In the genomic region with DNA sequence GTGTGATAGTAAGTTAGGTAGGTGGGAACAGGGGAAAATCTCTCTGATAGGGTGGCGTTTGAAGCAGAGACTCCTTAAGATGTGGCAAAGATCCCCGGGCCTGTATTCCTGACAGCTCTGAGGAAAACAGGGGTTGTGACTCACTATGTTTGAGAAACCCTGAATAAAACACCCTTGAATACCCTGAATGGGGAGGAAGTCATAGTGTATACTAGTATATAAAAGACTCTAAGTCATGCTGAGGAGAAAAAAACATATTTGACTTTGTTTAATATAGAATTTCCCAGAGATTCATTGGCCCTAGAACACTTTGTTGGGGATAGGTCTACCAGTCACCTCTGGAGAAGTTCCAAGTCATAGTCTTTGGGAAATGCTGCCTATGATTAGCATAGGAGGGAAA, we compare ENCODE assay signal across 26 cellular contexts.
DNase-seq lines count a peak whose midpoint lies in the region; ATAC-seq, FAIRE-seq and TF ChIP-seq lines count a peak whose summit lies in the region.
"Had no signal": no experiment of that assay in that cellular context is flagged by ENCODE, and none has a peak within 500 bp of the region (broad histone marks: within the 10 kb centered on the region; RNA-seq: fewer than 3 reads in every experiment).

No MANE protein-coding gene starts in this region.

- no peak overlapping the region for H4K12ac ChIP-seq in trophoblast cell (ENCODE audit: low read depth, low read length)

- no peak for TF ChIP-seq EP300 in H1 (IDR thresholded peaks at IDR 0.05; ENCODE audit: borderline replicate concordance in 1 of 2, low read depth in 2 of 2, low read length in 2 of 2)

- H3K4me3 ChIP-seq in PC-3 (ENCODE audit: low read length) = no peak overlapping the region
- H3K4me3 ChIP-seq in H1 (ENCODE audit: extremely low read depth in 1 of 4, insufficient read depth in 2 of 4, low read depth in 3 of 4, low read length in 4 of 4) = no peak overlapping the region
- H3K4me3 ChIP-seq in mesodermal cell (ENCODE audit: extremely low read depth, insufficient read depth, low read length, poor library complexity, severe bottlenecking) = no peak overlapping the region
- H3K4me3 ChIP-seq in trophoblast cell (ENCODE audit: low read depth, low read length) = no peak overlapping the region
- H3K4me3 ChIP-seq: esophagus muscularis mucosa, hepatocyte, K562, mucosa of descending colon, suprapubic skin, vagina had no signal

- H3K4ac ChIP-seq in H1 (replicated peaks; ENCODE audit: insufficient read length, low read depth, low read length) (no peak overlapping the region), trophoblast cell (ENCODE audit: low read depth, low read length) (no peak overlapping the region)

- H3K4me1 ChIP-seq in PC-3 (ENCODE audit: insufficient read depth, low read length) = peaks cover 45% of the 10 kb centered on the region
- H3K4me1 ChIP-seq in H1 (replicated peaks in 1 of 4; ENCODE audit: control insufficient read depth in 3 of 4, insufficient read depth in 4 of 4, low read length in 3 of 4) = no peaks in the 10 kb centered on the region
- H3K4me1 ChIP-seq in mesodermal cell (ENCODE audit: control insufficient read depth, insufficient read depth, low read length, poor library complexity, severe bottlenecking) = peaks cover 8% of the 10 kb centered on the region
- peaks cover 2% of the 10 kb centered on the region in 2 experiments for H3K4me1 ChIP-seq in trophoblast cell (ENCODE audit: control insufficient read depth in 1 of 2, insufficient read depth in 2 of 2, low read length in 2 of 2)

- H3K36me3 ChIP-seq in PC-3 (ENCODE audit: low read depth, low read length) = no peaks in the 10 kb centered on the region
- no peaks in the 10 kb centered on the region for H3K36me3 ChIP-seq in H1 (ENCODE audit: control insufficient read depth in 2 of 4, insufficient read depth in 4 of 4, low read length in 3 of 4)
- no peaks in the 10 kb centered on the region for H3K36me3 ChIP-seq in mesodermal cell (ENCODE audit: control insufficient read depth, insufficient read depth, low read length)
- no peaks in the 10 kb centered on the region for H3K36me3 ChIP-seq in trophoblast cell (ENCODE audit: control insufficient read depth in 1 of 2, insufficient read depth in 2 of 2, low read length in 2 of 2)
- H3K36me3 ChIP-seq: esophagus muscularis mucosa, suprapubic skin, vagina had no signal

- 93% methylated on average over 2 of the region's 2 CpGs; no CpG with 5 or more reads in 1 of the 2 experiments for WGBS in H1 (ENCODE audit: extremely low coverage in 1 of 2, insufficient coverage in 1 of 2, insufficient read length in 1 of 2, insufficient replicate concordance in 2 of 2, low coverage in 1 of 2, low lambda C conversion rate in 2 of 2, missing lambda C conversion rate in 1 of 2), 2 experiments
- WGBS in mesodermal cell (ENCODE audit: insufficient coverage in 2 of 2), 2 experiments = 86 to 100% methylated on average over 1 to 2 of the region's 2 CpGs
- WGBS in trophoblast cell (ENCODE audit: extremely low coverage, insufficient coverage, insufficient read length) = no CpG with 5 or more reads among the region's 2 CpGs

- H2BK5ac ChIP-seq in H1 (ENCODE audit: low read depth, low read length) (no peak overlapping the region), trophoblast cell (ENCODE audit: low read depth, low read length, poor library complexity) (no peak overlapping the region)

- TF ChIP-seq POLR2A in H1 (IDR thresholded peaks at IDR 0.05; ENCODE audit: control extremely low read depth in 1 of 2, low read depth in 2 of 2, low read length in 2 of 2) = no peak

- ATAC-seq in PC-3 (peak; percentile 98), HG03378 (IDR thresholded peaks at IDR 0.05; ENCODE audit: unreplicated experiment) (no peak)
- ATAC-seq: activated CD4-positive, CD25-positive, alpha-beta regulatory T cell treated with anti-CD3 and anti-CD28 coated beads, Interleukin-2, amount 50 U/mL, for 24 hours; activated CD8-positive, alpha-beta T cell treated with anti-CD3 and anti-CD28 coated beads, Interleukin-2, amount 10 ng/mL, durations not matched to agents 7 days and 5 days; K562; mucosa of descending colon had no signal

- no peak overlapping the region for H2BK12ac ChIP-seq in H1 (ENCODE audit: low read depth, low read length)
- no peak overlapping the region for H2BK12ac ChIP-seq in trophoblast cell (ENCODE audit: low read length)

- no peak overlapping the region for H2BK15ac ChIP-seq in H1 (ENCODE audit: low read length)

- H4K5ac ChIP-seq in H1 (ENCODE audit: insufficient read length, low read depth, low read length) = no peak overlapping the region

- no TSS peak for BruUV-seq in PC-3 (replicated peaks; lab: Mats Ljungman, UMichigan)

- POLR2A ChIA-PET in PC-3 (lab: Charles Lee; ENCODE audit: unreplicated experiment) = no interaction called here
- POLR2A ChIA-PET in H1 (lab: Charles Lee; ENCODE audit: partially characterized antibody) = no interaction called here

- H4K91ac ChIP-seq in H1 (replicated peaks; ENCODE audit: insufficient read length, low read length) = no peak overlapping the region
- no peak overlapping the region for H4K91ac ChIP-seq in trophoblast cell (ENCODE audit: low read depth, low read length)

- H3K18ac ChIP-seq in H1 (ENCODE audit: extremely low read depth, low read length) (no peak overlapping the region), trophoblast cell (ENCODE audit: low read length) (no peak overlapping the region)

- H3K14ac ChIP-seq in H1 (ENCODE audit: insufficient read length) (no peak overlapping the region), trophoblast cell (ENCODE audit: low read length) (no peak overlapping the region)

- FAIRE-seq in H1 (lab: Jason Lieb, UNC) = no peak
- FAIRE-seq: D721Med, K562 had no signal

- H2AFZ ChIP-seq in PC-3 (ENCODE audit: low read length) = peak overlapping the region; percentile 47
- H2AFZ ChIP-seq in H1 (ENCODE audit: low read length) = peak overlapping the region; percentile 77; the same call in 1 of the 2 replicates
- no peak overlapping the region for H2AFZ ChIP-seq in trophoblast cell (ENCODE audit: insufficient read depth, low read length, poor library complexity)
- H2AFZ ChIP-seq: hepatocyte had no signal

- H3K79me1 ChIP-seq in H1 (ENCODE audit: low read depth, low read length) (no peaks in the 10 kb centered on the region), trophoblast cell (ENCODE audit: low read length) (no peaks in the 10 kb centered on the region)

- TF ChIP-seq CTCF in PC-3 (conservative IDR thresholded peaks at IDR 0.05; ENCODE audit: low read depth, low read length) (no peak), H1 (IDR thresholded peaks at IDR 0.05; ENCODE audit: control extremely low read depth in 1 of 3, insufficient read depth in 1 of 3, low read depth in 1 of 3, low read length in 3 of 3) (no peak)

- H3K9ac ChIP-seq in PC-3 (ENCODE audit: low read length) = no peak overlapping the region
- no peak overlapping the region for H3K9ac ChIP-seq in H1 (replicated peaks in 1 of 4; ENCODE audit: extremely low read depth in 1 of 4, low read depth in 3 of 4, low read length in 3 of 4)
- H3K9ac ChIP-seq in trophoblast cell (ENCODE audit: low read length) = no peak overlapping the region

- H2BK120ac ChIP-seq in H1 (replicated peaks; ENCODE audit: low read depth, low read length) (no peak overlapping the region), trophoblast cell (ENCODE audit: insufficient read depth, low read length, poor library complexity) (no peak overlapping the region)

- TF ChIP-seq RAD21 in H1 (IDR thresholded peaks at IDR 0.05 in 1 of 2, conservative IDR thresholded peaks at IDR 0.05 in 1 of 2; ENCODE audit: low read depth in 2 of 2, low read length in 2 of 2) = no peak

- H3F3A ChIP-seq in PC-3 (ENCODE audit: low read length, unreplicated experiment) = no peaks in the 10 kb centered on the region

- no peak overlapping the region for H3K23ac ChIP-seq in H1 (ENCODE audit: insufficient read length)
- no peak overlapping the region for H3K23ac ChIP-seq in trophoblast cell (ENCODE audit: low read length)

- H4K8ac ChIP-seq in H1 (ENCODE audit: extremely low read depth, insufficient read depth, low read length) = no peak overlapping the region
- no peak overlapping the region for H4K8ac ChIP-seq in trophoblast cell (ENCODE audit: low read depth, low read length)

- no peaks in the 10 kb centered on the region for H3K79me2 ChIP-seq in PC-3 (ENCODE audit: low read length)
- no peaks in the 10 kb centered on the region for H3K79me2 ChIP-seq in H1 (ENCODE audit: control insufficient read depth in 1 of 2, insufficient read depth in 2 of 2, low read length in 2 of 2)
- H3K79me2 ChIP-seq in trophoblast cell (ENCODE audit: control insufficient read depth, insufficient read depth, low read length, poor library complexity) = no peaks in the 10 kb centered on the region
- H3K79me2 ChIP-seq: hepatocyte had no signal

- H3K23me2 ChIP-seq in H1 (ENCODE audit: low read depth, low read length) = no peaks in the 10 kb centered on the region; the same call in 1 of the 2 replicates

- no peaks in the 10 kb centered on the region for H3K9me2 ChIP-seq in PC-3 (replicated peaks; ENCODE audit: low read length)

- H3K9me3 ChIP-seq in PC-3 (ENCODE audit: low read length) = no peaks in the 10 kb centered on the region
- no peaks in the 10 kb centered on the region for H3K9me3 ChIP-seq in H1 (ENCODE audit: insufficient read depth in 2 of 2, low read depth in 1 of 2, low read length in 1 of 2)
- H3K9me3 ChIP-seq in mesodermal cell (ENCODE audit: control insufficient read depth, low read length) = no peaks in the 10 kb centered on the region
- no peaks in the 10 kb centered on the region for H3K9me3 ChIP-seq in trophoblast cell (ENCODE audit: insufficient read depth, low read depth, low read length)
- H3K9me3 ChIP-seq: esophagus muscularis mucosa, mucosa of descending colon, suprapubic skin, vagina had no signal

- H3K56ac ChIP-seq in H1 (replicated peaks; ENCODE audit: insufficient read length, low read depth, low read length) = no peak overlapping the region

- CTCF ChIA-PET in PC-3 (lab: Charles Lee) = no interaction called here
- CTCF ChIA-PET in H1 (lab: Charles Lee; ENCODE audit: partially characterized antibody) = interaction anchor here (0.7 kb wide), 1 partner anchor 590 kb away, joined by 3 read pairs; no protein-coding TSS in a partner anchor

- peak; percentile 56 for DNase-seq in ELR (ENCODE audit: low read depth)
- peak; percentile 73 for DNase-seq in PC-3
- DNase-seq in H1 (ENCODE audit: low read depth in 1 of 2, low spot score in 2 of 2) = no peak
- DNase-seq in NCI-H1092 (lab: John Stamatoyannopoulos, UW) = no peak
- no peak for DNase-seq in germinal center (ENCODE audit: low spot score)
- no peak for DNase-seq in trophoblast cell
- DNase-seq: activated CD8-positive, alpha-beta T cell treated with anti-CD3 and anti-CD28 coated beads, Interleukin-2, amount 10 ng/mL, durations not matched to agents 7 days and 5 days; activated naive CD4-positive, alpha-beta T cell treated with anti-CD3 and anti-CD28 coated beads for 36 hours; activated T-cell treated with anti-CD3 and anti-CD28 coated beads, Interleukin-2, amount 50 U/mL, for 1 hour; cerebellar nuclear complex; effector CD4-positive, alpha-beta T cell; GOT3; immature natural killer cell; mucosa of descending colon; NCI-H1694 treated with DMSO at 0.1 percent for 48 hours; NCI-H748 treated with DMSO at 0.1 percent for 48 hours; SW 1271 had no signal

- H3K27me3 ChIP-seq in PC-3 (ENCODE audit: low read length) (no peaks in the 10 kb centered on the region), H1 (replicated peaks in 1 of 4; ENCODE audit: control insufficient read depth in 3 of 4, extremely low read depth in 1 of 4, insufficient read depth in 3 of 4, low read length in 3 of 4) (no peaks in the 10 kb centered on the region), trophoblast cell (ENCODE audit: insufficient read depth, low read length) (no peaks in the 10 kb centered on the region)
- H3K27me3 ChIP-seq: esophagus muscularis mucosa, hepatocyte, suprapubic skin, vagina had no signal

- H3K4me2 ChIP-seq in PC-3 (ENCODE audit: low read length) (0 out of 2 replicates have a peak overlapping the region, but pooled peaks have one; percentile 0), H1 (ENCODE audit: insufficient read depth in 1 of 2, low read depth in 2 of 2, low read length in 2 of 2) (no peak overlapping the region), trophoblast cell (ENCODE audit: low read length) (no peak overlapping the region)
- H3K4me2 ChIP-seq: hepatocyte had no signal

- H4K20me1 ChIP-seq in PC-3 (ENCODE audit: low read length) = no peaks in the 10 kb centered on the region
- no peaks in the 10 kb centered on the region for H4K20me1 ChIP-seq in H1 (replicated peaks in 1 of 2; ENCODE audit: control insufficient read depth in 1 of 2, insufficient read depth in 2 of 2, low read length in 2 of 2)

- no peak overlapping the region for H2BK20ac ChIP-seq in H1 (ENCODE audit: low read length)

- intact Hi-C loops in PC-3 (cut with micrococcal nuclease) = loop anchor here (2.0 kb wide), 1 partner anchor 24 kb away; no protein-coding TSS in a partner anchor

- no peak overlapping the region for H2AK5ac ChIP-seq in H1 (ENCODE audit: low read depth, low read length)
- no peak overlapping the region for H2AK5ac ChIP-seq in trophoblast cell (ENCODE audit: low read length)

- peak overlapping the region; percentile 65 for H3K27ac ChIP-seq in PC-3 (ENCODE audit: low read length)
- no peak overlapping the region for H3K27ac ChIP-seq in H1 (ENCODE audit: low read depth, low read length)
- H3K27ac ChIP-seq in mesodermal cell (ENCODE audit: low read depth, low read length, severe bottlenecking) = peak overlapping the region; percentile 13
- no peak overlapping the region for H3K27ac ChIP-seq in trophoblast cell (ENCODE audit: low read depth, low read length)
- H3K27ac ChIP-seq: esophagus muscularis mucosa, hepatocyte, suprapubic skin, vagina had no signal

Comparison
In these comparisons a context has a peak if more than half of its experiments do, and no peak if none do; other contexts are left out.
1. DNase-seq: peak in ELR (single experiment) and PC-3 (single experiment); none in H1 (0 of 2), NCI-H1092 (single experiment), germinal center (single experiment) and trophoblast cell (0 of 2).
2. H3K27ac ChIP-seq: peak in PC-3 (single experiment) and mesodermal cell (single experiment); none in H1 (single experiment) and trophoblast cell (single experiment).